8 cellular contexts compared by ENCODE assay signal in the genomic region with DNA sequence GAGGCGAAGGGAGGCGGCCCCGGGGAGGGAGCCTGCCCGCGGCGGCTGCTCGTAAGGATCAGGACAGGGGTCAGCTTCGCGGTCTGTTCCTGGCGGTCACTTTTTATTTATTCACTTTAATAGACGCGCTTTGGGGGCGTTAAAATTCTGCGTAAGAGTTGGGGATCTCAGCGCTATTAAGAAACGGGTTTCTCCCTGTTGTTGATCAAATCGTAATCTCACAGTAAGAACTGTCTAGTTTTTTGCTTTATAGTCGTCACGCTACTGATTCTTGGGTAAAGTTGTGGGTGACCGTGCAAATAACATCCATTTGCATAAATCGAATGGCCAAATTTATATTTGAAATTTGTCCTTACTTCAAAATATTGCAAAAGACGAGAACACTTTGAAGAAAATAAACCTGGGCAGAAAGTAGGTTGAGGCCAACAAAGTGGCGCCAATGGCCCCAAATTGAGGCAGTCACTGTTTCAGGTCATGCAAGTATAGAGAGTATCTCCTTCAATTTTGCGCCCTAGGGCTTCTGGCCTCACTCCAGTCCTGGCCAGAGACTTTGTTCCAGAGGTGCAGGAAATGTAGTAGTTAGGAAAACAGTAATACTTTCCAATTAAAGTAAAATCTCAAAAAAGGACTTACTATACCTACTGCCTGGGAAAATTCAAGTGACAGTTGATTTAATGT. TPM values are rescaled to one million over a fixed set of nuclear protein-coding genes. Genes with fewer than 3 reads are reported as not detected.
A peak's percentile ranks its signal among the peaks of the same experiment; 100 is the strongest.
DNase-seq lines count a peak whose midpoint lies in the region; ATAC-seq and TF ChIP-seq lines count a peak whose summit lies in the region.

No MANE protein-coding gene starts in this region.

- no peaks in the 10 kb centered on the region for H3K4me1 ChIP-seq in esophagus (ENCODE audit: control insufficient read depth in 2 of 2, insufficient read depth in 2 of 2, low read length in 1 of 2)

- no peaks in the 10 kb centered on the region for H3K36me3 Mint-ChIP-seq in natural killer cell

- intact Hi-C loops in natural killer cell (cut with micrococcal nuclease) = loop anchor here (1.0 to 5.0 kb wide), 4 partner anchors 63 to 1530 kb away; a partner anchor contains a TSS

- H3K27ac ChIP-seq in SK-N-MC = peak overlapping the region; percentile 74
- H3K27ac ChIP-seq in esophagus (ENCODE audit: low read depth in 2 of 2, low read length in 1 of 2) = peak overlapping the region; percentile 96 to 97

- peaks cover 17% of the 10 kb centered on the region for H3K36me3 ChIP-seq in SK-N-MC (ENCODE audit: insufficient read depth, low read length)
- peaks cover 0 to 4% of the 10 kb centered on the region in 2 donors for H3K36me3 ChIP-seq in esophagus (ENCODE audit: control insufficient read depth in 2 of 2, insufficient read depth in 2 of 2, low read length in 1 of 2)

- peak overlapping the region; percentile 98 for H3K4me3 Mint-ChIP-seq in natural killer cell

- H3K27ac Mint-ChIP-seq in natural killer cell = peak overlapping the region; percentile 90 to 91

- ATAC-seq in natural killer cell (no peak), GM19035 (IDR thresholded peaks at IDR 0.05; ENCODE audit: unreplicated experiment) (no peak), HG02571 (IDR thresholded peaks at IDR 0.05; ENCODE audit: unreplicated experiment) (no peak)

- H3K27me3 ChIP-seq in esophagus (ENCODE audit: control insufficient read depth in 1 of 2, insufficient read depth in 2 of 2, low read length in 2 of 2) = no peaks in the 10 kb centered on the region

- no peaks in the 10 kb centered on the region for H3K27me3 Mint-ChIP-seq in natural killer cell (ENCODE audit: low read depth in 2 of 2)

- TF ChIP-seq CTCF in natural killer cell (IDR thresholded peaks at IDR 0.05) = no peak

- peak overlapping the region; percentile 95 for H3K9ac ChIP-seq in SK-N-MC (ENCODE audit: insufficient read length)

- peak overlapping the region; percentile 100 for H3K4me3 ChIP-seq in SK-N-MC
- peak overlapping the region; percentile 76 to 95 for H3K4me3 ChIP-seq in esophagus (ENCODE audit: low read depth in 1 of 2, low read length in 2 of 2)

- WGBS in esophagus, 2 donors = 0 to 1% methylated on average over 24 of the region's 24 CpGs

- H3K9me3 ChIP-seq in SK-N-MC (ENCODE audit: low read depth, low read length) = no peaks in the 10 kb centered on the region
- H3K9me3 ChIP-seq in esophagus (ENCODE audit: control insufficient read depth in 2 of 2, insufficient read depth in 1 of 2, low read depth in 1 of 2, low read length in 1 of 2) = no peaks in the 10 kb centered on the region

- peak; percentile 65 for DNase-seq in activated effector memory CD4-positive, alpha-beta T cell treated with anti-CD3 and anti-CD28 coated beads, Interleukin-2, amount 50 U/mL, for 16 hours
- no peak for DNase-seq in activated effector memory CD4-positive, alpha-beta T cell treated with Interleukin-2 at 50 U/mL for 16 hours
- DNase-seq in SK-N-MC (ENCODE audit: low read depth, low spot score) (no peak), natural killer cell (no peak), DMS153 treated with DMSO at 0.1 percent for 48 hours (lab: John Stamatoyannopoulos, UW; ENCODE audit: unreplicated experiment) (no peak)

- peaks cover 45% of the 10 kb centered on the region in 2 donors for H3K4me1 Mint-ChIP-seq in natural killer cell

- H3K9me3 Mint-ChIP-seq in natural killer cell = no peaks in the 10 kb centered on the region

RNA-seq across cellular contexts. Expression of a gene that starts 1.0 kb away (rescaled TPM):
- polyA plus RNA-seq in esophagus = 10 to 100 TPM in 1 of 2 donors, 1 to 10 TPM in 1; 9.6 to 10.6 TPM
- 10 to 100 TPM; 10.6 to 14.7 (median 11.3) TPM for total RNA-seq in natural killer cell

RNA-seq across cellular contexts. Expression of a gene that starts 40.9 kb away (rescaled TPM):
- under 1 TPM; 0.02 to 0.04 TPM for polyA plus RNA-seq in esophagus
- total RNA-seq in natural killer cell = under 1 TPM; 0.20 to 0.96 (median 0.25) TPM
